16 cellular contexts compared by ENCODE assay signal in the genomic region with DNA sequence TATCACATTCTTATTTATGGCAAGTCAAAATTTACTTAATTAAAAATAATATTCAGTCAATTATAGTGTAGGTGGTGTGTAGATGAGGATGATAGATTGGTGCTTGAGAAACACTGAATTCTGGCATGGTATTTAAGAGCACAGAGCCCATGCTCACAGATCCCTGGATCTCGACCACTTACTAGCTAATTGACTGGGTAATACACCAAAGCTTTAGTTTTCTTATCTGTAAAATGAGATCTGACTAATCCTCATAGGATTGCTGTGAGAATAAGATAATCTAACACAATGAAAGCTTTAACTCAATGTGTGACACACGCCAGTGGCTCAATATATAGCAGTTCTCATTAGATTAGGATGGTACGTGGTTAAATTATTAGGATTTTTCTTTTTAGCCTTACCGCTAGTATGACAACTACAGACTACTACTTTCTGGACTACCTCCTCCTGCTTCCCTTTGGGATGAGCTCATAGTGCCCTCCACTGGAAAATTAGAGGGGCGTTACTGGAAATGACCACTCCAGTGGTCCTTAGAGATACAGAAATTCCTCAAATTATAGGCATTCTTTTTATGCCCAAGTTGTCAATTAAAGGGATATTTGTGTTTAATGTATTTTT.
DNase-seq lines count a peak whose midpoint lies in the region; ATAC-seq and TF ChIP-seq lines count a peak whose summit lies in the region.
"Had no signal": no experiment of that assay in that cellular context is flagged by ENCODE, and none has a peak within 500 bp of the region (broad histone marks: within the 10 kb centered on the region; RNA-seq: fewer than 3 reads in every experiment).

No MANE protein-coding gene starts in this region.

- DNase-seq in AG08396 (ENCODE audit: low spot score) (peak; percentile 13), HCT116 (ENCODE audit: low read depth, low spot score) (no peak), astrocyte of the cerebellum (ENCODE audit: low read depth) (no peak), iris pigment epithelial cell (ENCODE audit: low read depth) (peak; percentile 2), NCI-H146 treated with DMSO at 0.1 percent for 48 hours (lab: John Stamatoyannopoulos, UW; ENCODE audit: unreplicated experiment) (no peak)
- no peak for DNase-seq in activated T-cell treated with anti-CD3 and anti-CD28 coated beads, Interleukin-2, amount 50 U/mL, for 48 hours
- no peak for DNase-seq in T-helper 2 cell treated with Interferon-gamma antibody and Interleukin-4, amounts not matched to agents 5 μg/mL and 100 μg/mL, for 36 hours (ENCODE audit: low spot score)
- DNase-seq: activated CD4-positive, CD25-positive, alpha-beta regulatory T cell; activated T-cell treated with anti-CD3 and anti-CD28 coated beads for 4 hours; C1 segment of cervical spinal cord; GF-D8; KG1; NCI-H2227 treated with DMSO at 0.1 percent for 48 hours; stimulated activated naive B cell treated with anti-CD40 and anti-IgM and Interleukin-4, amounts not matched to agents 10 μg/mL and 1 μg/mL and 100 μg/mL, for 72 hours had no signal

- BruUV-seq in HCT116 (replicated peaks; lab: Mats Ljungman, UMichigan): no TSS peak

- RAD21 ChIA-PET in HCT116 (lab: Charles Lee; ENCODE audit: low non-redundant PET in 1 of 2, low total read pairs in 2 of 2, uncharacterized antibody in 2 of 2, unreplicated experiment in 2 of 2): no interaction called here

- ATAC-seq in HCT116: no peak
- ATAC-seq in GM18861 (IDR thresholded peaks at IDR 0.05; ENCODE audit: unreplicated experiment): no peak
- ATAC-seq: stimulated activated naive B cell treated with anti-CD40 and anti-IgM and Interleukin-4, amounts not matched to agents 10 μg/mL and 1 μg/mL and 100 μg/mL, for 72 hours had no signal

- H3K36me3 ChIP-seq in HCT116 (ENCODE audit: control insufficient read depth in 1 of 2, insufficient read depth in 2 of 2, low read length in 2 of 2): no peaks in the 10 kb centered on the region
- H3K36me3 ChIP-seq: neutrophil had no signal

- no peak for TF ChIP-seq POLR2A in HCT116 (IDR thresholded peaks at IDR 0.05; ENCODE audit: borderline replicate concordance, extremely low read depth, insufficient read depth, insufficient read length)

- H3K27ac Mint-ChIP-seq in T-helper 2 cell treated with Interferon-gamma antibody and Interleukin-4, amounts not matched to agents 5 μg/mL and 100 μg/mL, for 36 hours: no peak overlapping the region
- H3K27ac Mint-ChIP-seq: stimulated activated naive B cell treated with anti-CD40 and anti-IgM and Interleukin-4, amounts not matched to agents 10 μg/mL and 1 μg/mL and 100 μg/mL, for 72 hours had no signal

- H3K27me3 Mint-ChIP-seq in T-helper 2 cell treated with Interferon-gamma antibody and Interleukin-4, amounts not matched to agents 5 μg/mL and 100 μg/mL, for 36 hours (ENCODE audit: low read depth): no peaks in the 10 kb centered on the region
- H3K27me3 Mint-ChIP-seq: stimulated activated naive B cell treated with anti-CD40 and anti-IgM and Interleukin-4, amounts not matched to agents 10 μg/mL and 1 μg/mL and 100 μg/mL, for 72 hours had no signal

- no peak overlapping the region for H2AFZ ChIP-seq in HCT116 (ENCODE audit: low read depth, low read length, poor library complexity, severe bottlenecking)

- H3K27ac ChIP-seq in HCT116 (ENCODE audit: low read depth, low read length): no peak overlapping the region
- H3K27ac ChIP-seq: neutrophil had no signal

- H3K79me2 ChIP-seq in HCT116 (ENCODE audit: insufficient read depth, low read length): no peaks in the 10 kb centered on the region

- CTCF ChIA-PET in HCT116 (lab: Charles Lee): no interaction called here

- no peaks in the 10 kb centered on the region for H3K36me3 Mint-ChIP-seq in T-helper 2 cell treated with Interferon-gamma antibody and Interleukin-4, amounts not matched to agents 5 μg/mL and 100 μg/mL, for 36 hours (ENCODE audit: low read depth)
- H3K36me3 Mint-ChIP-seq: stimulated activated naive B cell treated with anti-CD40 and anti-IgM and Interleukin-4, amounts not matched to agents 10 μg/mL and 1 μg/mL and 100 μg/mL, for 72 hours had no signal

- H3K27me3 ChIP-seq in HCT116 (ENCODE audit: insufficient read depth, low read length): no peaks in the 10 kb centered on the region
- H3K27me3 ChIP-seq: neutrophil had no signal

- no peaks in the 10 kb centered on the region for H3K9me2 ChIP-seq in HCT116 (ENCODE audit: insufficient read depth)

- H3K4me3 Mint-ChIP-seq in T-helper 2 cell treated with Interferon-gamma antibody and Interleukin-4, amounts not matched to agents 5 μg/mL and 100 μg/mL, for 36 hours: no peak overlapping the region
- H3K4me3 Mint-ChIP-seq: stimulated activated naive B cell treated with anti-CD40 and anti-IgM and Interleukin-4, amounts not matched to agents 10 μg/mL and 1 μg/mL and 100 μg/mL, for 72 hours had no signal

- H3K4me1 Mint-ChIP-seq in T-helper 2 cell treated with Interferon-gamma antibody and Interleukin-4, amounts not matched to agents 5 μg/mL and 100 μg/mL, for 36 hours (ENCODE audit: low read depth): no peaks in the 10 kb centered on the region
- H3K4me1 Mint-ChIP-seq: stimulated activated naive B cell treated with anti-CD40 and anti-IgM and Interleukin-4, amounts not matched to agents 10 μg/mL and 1 μg/mL and 100 μg/mL, for 72 hours had no signal

- 0 out of 6 replicates have a peak, but pooled peaks of 1 of the 3 experiments have one; percentile 12 for TF ChIP-seq CTCF in HCT116 (IDR thresholded peaks at IDR 0.05 in 2 of 3, conservative IDR thresholded peaks at IDR 0.05 in 1 of 3; ENCODE audit: borderline replicate concordance in 1 of 3, insufficient read depth in 1 of 3, low read depth in 2 of 3, low read length in 2 of 3)
- peak; percentile 31 for TF ChIP-seq CTCF in astrocyte of the cerebellum (IDR thresholded peaks at IDR 0.05; ENCODE audit: low read depth, low read length, missing control alignments)

- POLR2A ChIA-PET in HCT116 (lab: Charles Lee): no interaction called here

- H3K9me3 Mint-ChIP-seq in T-helper 2 cell treated with Interferon-gamma antibody and Interleukin-4, amounts not matched to agents 5 μg/mL and 100 μg/mL, for 36 hours: peaks cover 16% of the 10 kb centered on the region

- H3K9me3 ChIP-seq in HCT116 (ENCODE audit: control insufficient read depth in 1 of 2, insufficient read depth in 1 of 2, low read depth in 1 of 2, low read length in 2 of 2): no peaks in the 10 kb centered on the region
- H3K9me3 ChIP-seq: neutrophil had no signal

- intact Hi-C loops in HCT116 (cut with micrococcal nuclease): loop anchor here (10.0 kb wide), 1 partner anchor 502 kb away; no protein-coding TSS in a partner anchor

- H4K20me1 ChIP-seq in HCT116 (ENCODE audit: insufficient read depth): no peaks in the 10 kb centered on the region

- in situ Hi-C loops in astrocyte of the cerebellum (cut with HindIII; ENCODE audit: low sequenced_read_pairs): no loop called here

- H3K4me3 ChIP-seq in HCT116 (replicated peaks in 1 of 2; ENCODE audit: low read depth in 1 of 2, low read length in 2 of 2) (no peak overlapping the region), astrocyte of the cerebellum (ENCODE audit: low read depth, low read length) (no peak overlapping the region)

- no peak overlapping the region for H3K9ac ChIP-seq in HCT116 (ENCODE audit: low read length)

- no peak overlapping the region for H3K4me2 ChIP-seq in HCT116 (ENCODE audit: low read length)

- no peaks in the 10 kb centered on the region for H3K4me1 ChIP-seq in HCT116 (ENCODE audit: control insufficient read depth in 1 of 2, insufficient read depth in 2 of 2, low read length in 2 of 2)

- peak; percentile 27 for TF ChIP-seq RAD21 in HCT116 (IDR thresholded peaks at IDR 0.05; ENCODE audit: low read depth)

TF ChIP-seq in HCT116, 20 proteins besides CTCF, POLR2A, EP300 and RAD21:
- TF ChIP-seq SIN3A (IDR thresholded peaks at IDR 0.05; ENCODE audit: low read depth) (no peak), CBX3 (IDR thresholded peaks at IDR 0.05; ENCODE audit: low read depth) (no peak)
- TF ChIP-seq, protein P1, sequence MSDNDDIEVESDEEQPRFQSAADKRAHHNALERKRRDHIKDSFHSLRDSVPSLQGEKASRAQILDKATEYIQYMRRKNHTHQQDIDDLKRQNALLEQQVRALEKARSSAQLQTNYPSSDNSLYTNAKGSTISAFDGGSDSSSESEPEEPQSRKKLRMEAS (IDR thresholded peaks at IDR 0.05): no peak
TF ChIP-seq in HCT116: peak in this region for 0.

Comparison
In these comparisons a context has a peak if more than half of its experiments do, and no peak if none do; other contexts are left out.
1. DNase-seq: peak in AG08396 (single experiment) and iris pigment epithelial cell (single experiment); none in HCT116 (single experiment), astrocyte of the cerebellum (single experiment), activated T-cell treated with anti-CD3 and anti-CD28 coated beads, Interleukin-2, amount 50 U/mL, for 48 hours (0 of 2), T-helper 2 cell treated with Interferon-gamma antibody and Interleukin-4, amounts not matched to agents 5 μg/mL and 100 μg/mL, for 36 hours (single experiment) and NCI-H146 treated with DMSO at 0.1 percent for 48 hours (single experiment).